7 cellular contexts compared by ENCODE assay signal in genomic region chr12:117857139-117857538, GRCh38.
DNase-seq lines count a peak whose midpoint lies in the region; FAIRE-seq and TF ChIP-seq lines count a peak whose summit lies in the region.
"Not testable (repeated sequence)": the region's sequence is repeated elsewhere in the genome, so short reads cannot be mapped to it uniquely, and the experiment has no call there.

No MANE protein-coding gene starts in this region.

- CTCF ChIA-PET in RWPE1 (lab: Yijun Ruan, JAX) = interaction anchor here (0.6 to 1.6 kb wide), 3 partner anchors 8 to 161 kb away, joined by 3 to 4 read pairs (median 3); no protein-coding TSS in a partner anchor

- TF ChIP-seq CTCF in RWPE1 (conservative IDR thresholded peaks at IDR 0.05; ENCODE audit: low read depth); epithelial cell of esophagus (IDR thresholded peaks at IDR 0.05; ENCODE audit: insufficient read depth, low read depth, low read length, missing control alignments): not testable (repeated sequence)

- not testable (repeated sequence) for H3K27ac ChIP-seq in RWPE1

- TF ChIP-seq POLR2A in H54 (IDR thresholded peaks at IDR 0.05; ENCODE audit: low read depth, low read length) = not testable (repeated sequence)

- DNase-seq in DMS53 (lab: John Stamatoyannopoulos, UW) (peak; percentile 69), H54 (ENCODE audit: insufficient read length, low spot score) (peak; percentile 36), M059J (ENCODE audit: low read depth) (peak; percentile 76), RWPE1 (ENCODE audit: low spot score) (peak; percentile 60), amniotic epithelial cell (ENCODE audit: low read depth) (peak; percentile 5), epithelial cell of esophagus (ENCODE audit: low read depth) (peak; percentile 59), kidney tubule cell (ENCODE audit: low spot score) (peak; percentile 44)

- FAIRE-seq in H54 (lab: Jason Lieb, UNC) = not testable (repeated sequence)

- not testable (repeated sequence) for H3K4me3 ChIP-seq in epithelial cell of esophagus (ENCODE audit: low read length)

- POLR2A ChIA-PET in RWPE1 (lab: Yijun Ruan, JAX; ENCODE audit: low non-redundant PET) = not testable (repeated sequence)

Comparison
In these comparisons a context has a peak if more than half of its experiments do, and no peak if none do; other contexts are left out.
1. DNase-seq: peak in every context shown above with its lines; median percentile 76 in M059J; 69 in DMS53; 60 in RWPE1; 59 in epithelial cell of esophagus; 44 in kidney tubule cell; 36 in H54; 5 in amniotic epithelial cell.